ENCODE assay signal across 15 cellular contexts in the genomic region with DNA sequence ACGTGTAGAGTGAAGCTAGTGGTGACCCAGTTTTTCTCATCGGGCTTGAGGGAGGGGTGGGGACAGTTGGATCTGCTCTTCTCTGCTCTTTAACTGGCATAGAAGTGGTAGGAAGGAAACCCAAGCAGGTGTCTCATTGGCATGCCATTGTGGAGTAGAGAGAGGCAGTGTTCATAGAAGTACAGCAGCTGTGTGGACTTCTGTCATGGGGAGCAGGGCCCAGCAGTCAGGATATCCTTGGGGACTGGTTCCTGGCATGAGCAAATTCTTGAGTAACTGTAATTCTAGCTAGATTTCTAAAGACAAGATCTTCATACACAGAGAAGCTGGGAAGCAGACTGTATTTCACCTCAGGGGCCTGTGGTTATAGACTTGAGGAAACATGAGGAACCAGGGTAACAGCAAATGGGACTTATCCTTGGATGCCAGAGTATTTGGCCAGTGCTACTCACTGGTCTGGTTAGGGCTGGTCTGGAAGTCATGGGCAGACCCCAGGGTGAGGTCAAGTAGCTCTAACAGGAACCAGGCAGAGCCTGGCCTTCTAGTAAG.
"Had no signal": no experiment of that assay in that cellular context is flagged by ENCODE, and none has a peak within 500 bp of the region (broad histone marks: within the 10 kb centered on the region; RNA-seq: fewer than 3 reads in every experiment).

No MANE protein-coding gene starts in this region.

- H3K9me3 ChIP-seq: body of pancreas, thyroid gland had no signal

- H3K4me3 ChIP-seq: body of pancreas, thyroid gland had no signal

- H3K4me1 ChIP-seq: body of pancreas, thyroid gland had no signal

- H3K27ac ChIP-seq: body of pancreas, thyroid gland had no signal

- DNase-seq: activated CD4-positive, alpha-beta T cell treated with anti-CD3 and anti-CD28 coated beads, Interleukin-2, amount 50 U/mL, for 4 hours; activated naive CD4-positive, alpha-beta T cell treated with anti-CD3 and anti-CD28 coated beads, Interleukin-2, amount 50 U/mL, for 16 hours; activated T-cell treated with anti-CD3 and anti-CD28 coated beads, Interleukin-2, amount 50 U/mL, for 1 hour; body of pancreas; cerebellar nuclear complex; endodermal cell; erythroblast; glutamatergic neuron; left colon; nephron progenitor cell; stimulated activated CD4-positive, alpha-beta T cell treated with anti-CD3 and anti-CD28 coated beads, Interleukin-15, amount 100 ng/mL, for 24 hours; stimulated activated CD4-positive, alpha-beta T cell treated with anti-CD3 and anti-CD28 coated beads, Interleukin-4, amount 100 ng/mL, for 24 hours; T-helper 1 cell; thyroid gland had no signal

- H3K36me3 ChIP-seq: thyroid gland had no signal

- ATAC-seq: activated CD4-positive, CD25-positive, alpha-beta regulatory T cell treated with anti-CD3 and anti-CD28 coated beads, Interleukin-2, amount 50 U/mL, for 24 hours; body of pancreas; left colon had no signal

- H3K27me3 ChIP-seq: body of pancreas, thyroid gland had no signal
